Comparison of ENCODE assay signal across 7 cellular contexts in genomic region chr16:96935-97381, GRCh38. TPM values are rescaled to one million over a fixed set of nuclear protein-coding genes. Genes with fewer than 3 reads are reported as not detected.
A peak's percentile ranks its signal among the peaks of the same experiment; 100 is the strongest.
DNase-seq lines count a peak whose midpoint lies in the region; ATAC-seq and TF ChIP-seq lines count a peak whose summit lies in the region.

No MANE protein-coding gene starts in this region.

- peak; percentile 60 for ATAC-seq in HG03045 (IDR thresholded peaks at IDR 0.05; ENCODE audit: unreplicated experiment)
- peak; percentile 94 to 95 for ATAC-seq in activated CD4-positive, CD25-positive, alpha-beta regulatory T cell treated with anti-CD3 and anti-CD28 coated beads, Interleukin-2, amount 50 U/mL, for 24 hours

- H3K27me3 ChIP-seq in kidney epithelial cell (ENCODE audit: control insufficient read depth, insufficient read depth, low read length): no peaks in the 10 kb centered on the region

- H3K4me3 ChIP-seq in cardiac fibroblast (replicated peaks in 1 of 2; ENCODE audit: low read depth in 2 of 2, low read length in 2 of 2): no peak overlapping the region
- H3K4me3 ChIP-seq in kidney epithelial cell (ENCODE audit: low read depth, low read length): no peak overlapping the region

- H3K36me3 ChIP-seq in kidney epithelial cell (ENCODE audit: control insufficient read depth, insufficient read depth, low read length): peaks cover 1% of the 10 kb centered on the region

- DNase-seq in GM13977 (ENCODE audit: low spot score) (peak; percentile 95), NCI-H2227 (lab: John Stamatoyannopoulos, UW; ENCODE audit: unreplicated experiment) (peak; percentile 73), cardiac fibroblast (ENCODE audit: low read depth in 2 of 2) (peak; percentile 89), kidney epithelial cell (ENCODE audit: low read depth) (no peak)
- DNase-seq in stimulated activated CD4-positive, alpha-beta T cell treated with anti-CD3 and anti-CD28 coated beads, Interleukin-4, amount 100 ng/mL, for 1 hour: peak; percentile 87

- peak; percentile 100 for TF ChIP-seq CTCF in GM13977 (IDR thresholded peaks at IDR 0.05; ENCODE audit: extremely low read depth, insufficient read depth, missing control alignments)
- TF ChIP-seq CTCF in cardiac fibroblast (IDR thresholded peaks at IDR 0.05; ENCODE audit: low read depth, low read length): peak; percentile 99
- peak; percentile 100 for TF ChIP-seq CTCF in kidney epithelial cell (IDR thresholded peaks at IDR 0.05; ENCODE audit: insufficient read depth, low read length, poor library complexity, severe bottlenecking)

- in situ Hi-C loops in GM13977 (cut with MboI; ENCODE audit: low pct_unique_long_range_greater_than_20kb, low sequenced_read_pairs, unreplicated experiment): no loop called here

RNA-seq across cellular contexts. Expression of gene MPG, which starts 18.9 kb away (rescaled TPM):
- total RNA-seq in kidney epithelial cell: 130 and 141 TPM in 2 replicates

RNA-seq across cellular contexts. Expression of gene RHBDF1, which starts 24.5 kb away (rescaled TPM):
- 36.0 and 40.2 TPM in 2 replicates for total RNA-seq in kidney epithelial cell

RNA-seq across cellular contexts. Expression of gene NPRL3, which starts 41.5 kb away (rescaled TPM):
- 29.2 and 37.5 TPM in 2 replicates for total RNA-seq in kidney epithelial cell

RNA-seq across cellular contexts. Expression of gene SNRNP25, which starts 43.3 kb away (rescaled TPM):
- 12.7 and 25.4 TPM in 2 replicates for total RNA-seq in kidney epithelial cell

RNA-seq across cellular contexts. Expression of gene POLR3K, which starts 43.5 kb away (rescaled TPM):
- 5.5 and 7.8 TPM in 2 replicates for total RNA-seq in kidney epithelial cell
